14 cellular contexts compared by ENCODE assay signal in genomic region chr11:34344410-34345011, GRCh38. TPM values are rescaled to one million over a fixed set of nuclear protein-coding genes. Genes with fewer than 3 reads are reported as not detected.
DNase-seq lines count a peak whose midpoint lies in the region; ATAC-seq and TF ChIP-seq lines count a peak whose summit lies in the region.
"Had no signal": no experiment of that assay in that cellular context is flagged by ENCODE, and none has a peak within 500 bp of the region (broad histone marks: within the 10 kb centered on the region; RNA-seq: fewer than 3 reads in every experiment).

No MANE protein-coding gene starts in this region.

- H3K9ac ChIP-seq in endodermal cell (ENCODE audit: extremely low read depth, low read length, poor library complexity, severe bottlenecking) = no peak overlapping the region

- H3K4me3 Mint-ChIP-seq in endodermal cell (no peak overlapping the region), progenitor cell of endocrine pancreas (ENCODE audit: low read depth) (no peak overlapping the region)
- H3K4me3 Mint-ChIP-seq: activated CD8-positive, alpha-beta memory T cell treated with anti-CD3 and anti-CD28 coated beads, Interleukin-2, amount 10 ng/mL, durations not matched to agents 7 days and 5 days; effector memory CD8-positive, alpha-beta T cell had no signal

- DNase-seq in COLO668 (lab: John Stamatoyannopoulos, UW; ENCODE audit: unreplicated experiment) = peak; percentile 56
- no peak for DNase-seq in ascending aorta (ENCODE audit: low spot score in 2 of 2)
- peak; percentile 23 for DNase-seq in mucosa of gallbladder (ENCODE audit: low spot score)
- DNase-seq in endodermal cell = no peak
- no peak for DNase-seq in sigmoid colon
- DNase-seq in progenitor cell of endocrine pancreas (ENCODE audit: low spot score, unreplicated experiment) = no peak
- DNase-seq: activated naive CD4-positive, alpha-beta T cell treated with Interleukin-2 at 50 U/mL for 16 hours; effector memory CD8-positive, alpha-beta T cell; posterior cingulate gyrus had no signal

- H3K4me1 Mint-ChIP-seq in endodermal cell (peaks cover 43% of the 10 kb centered on the region), progenitor cell of endocrine pancreas (ENCODE audit: low read depth) (peaks cover 38% of the 10 kb centered on the region)

- TF ChIP-seq EP300 in Ishikawa (IDR thresholded peaks at IDR 0.05; ENCODE audit: borderline replicate concordance) (no peak), sigmoid colon (IDR thresholded peaks at IDR 0.05) (no peak)

- intact Hi-C loops in ascending aorta (cut with DNase I) (no loop called here), sigmoid colon (cut with DNase I) (no loop called here)

- H3K9me3 Mint-ChIP-seq in endodermal cell (no peaks in the 10 kb centered on the region), progenitor cell of endocrine pancreas (ENCODE audit: low read depth) (no peaks in the 10 kb centered on the region)
- H3K9me3 Mint-ChIP-seq: effector memory CD8-positive, alpha-beta T cell had no signal

- WGBS in endodermal cell (ENCODE audit: insufficient coverage in 1 of 2, insufficient read length in 1 of 2), 2 experiments = 91 to 93% methylated on average over 6 to 8 of the region's 8 CpGs
- WGBS in sigmoid colon, 2 donors = 80 to 88% methylated on average over 8 of the region's 8 CpGs

- H3K27me3 Mint-ChIP-seq in endodermal cell (ENCODE audit: insufficient read depth) (peaks cover 14% of the 10 kb centered on the region), progenitor cell of endocrine pancreas (no peaks in the 10 kb centered on the region)

- H3K4me3 ChIP-seq in ascending aorta = no peak overlapping the region
- no peak overlapping the region for H3K4me3 ChIP-seq in endodermal cell (ENCODE audit: low read length)
- H3K4me3 ChIP-seq in sigmoid colon = no peak overlapping the region
- H3K4me3 ChIP-seq: cardiac muscle cell, GM12878 had no signal

- ATAC-seq in GM21515 (IDR thresholded peaks at IDR 0.05; ENCODE audit: unreplicated experiment) = no peak
- ATAC-seq: effector memory CD8-positive, alpha-beta T cell; GM12878 had no signal

- H3K27ac ChIP-seq in ascending aorta (peak overlapping the region; percentile 78 to 94), endodermal cell (ENCODE audit: low read depth, low read length) (no peak overlapping the region), sigmoid colon (no peak overlapping the region)
- H3K27ac ChIP-seq: cardiac muscle cell had no signal

- no peak for TF ChIP-seq CTCF in ascending aorta (IDR thresholded peaks at IDR 0.05)
- no peak for TF ChIP-seq CTCF in endodermal cell (conservative IDR thresholded peaks at IDR 0.05)
- no peak for TF ChIP-seq CTCF in sigmoid colon (IDR thresholded peaks at IDR 0.05)
- no peak for TF ChIP-seq CTCF in progenitor cell of endocrine pancreas (IDR thresholded peaks at IDR 0.05; ENCODE audit: unreplicated experiment)

- H3K27me3 ChIP-seq in ascending aorta (no peaks in the 10 kb centered on the region), endodermal cell (ENCODE audit: control insufficient read depth, insufficient read depth, low read length, poor library complexity, severe bottlenecking) (no peaks in the 10 kb centered on the region), sigmoid colon (no peaks in the 10 kb centered on the region)
- H3K27me3 ChIP-seq: cardiac muscle cell had no signal

- no peak overlapping the region for H3K27ac Mint-ChIP-seq in endodermal cell
- no peak overlapping the region for H3K27ac Mint-ChIP-seq in progenitor cell of endocrine pancreas
- H3K27ac Mint-ChIP-seq: activated CD8-positive, alpha-beta memory T cell treated with anti-CD3 and anti-CD28 coated beads, Interleukin-2, amount 10 ng/mL, durations not matched to agents 7 days and 5 days; effector memory CD8-positive, alpha-beta T cell had no signal

- H3K9me3 ChIP-seq in ascending aorta (no peaks in the 10 kb centered on the region), endodermal cell (ENCODE audit: control insufficient read depth, low read length) (no peaks in the 10 kb centered on the region), sigmoid colon (no peaks in the 10 kb centered on the region)

- H3K4me1 ChIP-seq in ascending aorta (peaks cover 15 to 75% of the 10 kb centered on the region in 2 donors), endodermal cell (ENCODE audit: control insufficient read depth, insufficient read depth, low read length) (peaks cover 20% of the 10 kb centered on the region), sigmoid colon (peaks cover 0 to 69% (median 59%) of the 10 kb centered on the region in 4 donors)

- TF ChIP-seq RAD21 in Ishikawa (IDR thresholded peaks at IDR 0.05; ENCODE audit: low read depth) = no peak

- H3K36me3 Mint-ChIP-seq in endodermal cell (ENCODE audit: low read depth) (no peaks in the 10 kb centered on the region), progenitor cell of endocrine pancreas (ENCODE audit: insufficient read depth) (no peaks in the 10 kb centered on the region)
- H3K36me3 Mint-ChIP-seq: activated CD8-positive, alpha-beta memory T cell treated with anti-CD3 and anti-CD28 coated beads, Interleukin-2, amount 10 ng/mL, durations not matched to agents 7 days and 5 days had no signal

- H3K36me3 ChIP-seq in ascending aorta (no peaks in the 10 kb centered on the region), endodermal cell (ENCODE audit: control insufficient read depth, insufficient read depth, low read length) (no peaks in the 10 kb centered on the region), sigmoid colon (no peaks in the 10 kb centered on the region)
- H3K36me3 ChIP-seq: cardiac muscle cell had no signal

- no peak for TF ChIP-seq POLR2A in sigmoid colon (IDR thresholded peaks at IDR 0.05)

TF ChIP-seq in Ishikawa, 13 proteins besides CTCF, POLR2A, EP300 and RAD21:
- peak; percentile 31; the same call in 1 of the 2 replicates for TF ChIP-seq NFIC (IDR thresholded peaks at IDR 0.05)
- no peak for TF ChIP-seq TAF1 (IDR thresholded peaks at IDR 0.05; ENCODE audit: low read depth)
- TF ChIP-seq FOXM1 (IDR thresholded peaks at IDR 0.05; ENCODE audit: borderline replicate concordance, low read depth) = no peak
TF ChIP-seq in Ishikawa: peak in this region for 1.

RNA-seq across cellular contexts. Expression of gene ABTB2, which starts 13.3 kb away (rescaled TPM):
- total RNA-seq in ascending aorta (7.9 TPM), mucosa of gallbladder (9.8 TPM), endodermal cell (1 to 10 TPM; 2.9 to 5.2 TPM), sigmoid colon (1 to 10 TPM; 1.3 to 2.5 (median 2.1) TPM), progenitor cell of endocrine pancreas (16.0 and 19.5 TPM in 2 replicates)
- 8.4 TPM for polyA plus RNA-seq in endodermal cell (2013, experiment 1 of 2)
- polyA plus RNA-seq in endodermal cell (2013, experiment 2 of 2) = 8.3 TPM
- 10 to 100 TPM in 1 of 3 donors, 1 to 10 TPM in 2; 5.4 to 12.9 (median 8.2) TPM for polyA plus RNA-seq in sigmoid colon

Comparison
In these comparisons a context has a peak if more than half of its experiments do, and no peak if none do; other contexts are left out.
1. DNase-seq: peak in COLO668 (single experiment) and mucosa of gallbladder (single experiment); none in ascending aorta (0 of 2), endodermal cell (single experiment), sigmoid colon (single experiment) and progenitor cell of endocrine pancreas (single experiment).
2. H3K27ac ChIP-seq: peak in ascending aorta (2 of 2); none in endodermal cell (single experiment) and sigmoid colon (0 of 4).